Comparison of ENCODE assay signal across 34 cellular contexts in the genomic region with DNA sequence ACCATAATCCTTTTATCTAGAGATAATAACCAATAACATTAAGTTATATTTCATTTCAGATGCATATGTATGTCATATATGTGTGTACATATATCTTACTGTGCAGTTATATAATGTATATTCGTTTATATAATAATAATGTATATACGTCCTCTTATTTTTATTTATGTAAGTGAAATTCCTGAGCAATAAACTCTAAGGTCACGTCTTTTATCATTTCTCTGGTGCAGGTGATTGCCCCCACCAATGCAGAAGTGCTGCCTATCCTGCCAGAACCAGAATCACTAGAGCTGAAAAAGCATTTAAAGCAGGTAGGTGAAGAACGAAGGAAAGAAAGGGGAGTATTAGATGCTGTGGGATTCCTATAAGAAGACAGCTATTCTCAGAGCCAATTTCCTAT.
"Had no signal": no experiment of that assay in that cellular context is flagged by ENCODE, and none has a peak within 500 bp of the region (broad histone marks: within the 10 kb centered on the region; RNA-seq: fewer than 3 reads in every experiment).

No MANE protein-coding gene starts in this region.

- DNase-seq: Karpas-422, Kasumi-1, MG63, MM.1S, MV-4-11, NCI-H1048, NCI-H1092, NCI-H1092 treated with DMSO at 0.1 percent for 48 hours, NCI-H1105, NCI-H1105 treated with DMSO at 0.1 percent for 48 hours, NCI-H1417, NCI-H1417 treated with DMSO at 0.1 percent for 48 hours, NCI-H1436, NCI-H1436 treated with DMSO at 0.1 percent for 48 hours, NCI-H146, NCI-H1694, NCI-H1694 treated with DMSO at 0.1 percent for 48 hours, NCI-H187, NCI-H187 treated with DMSO at 0.1 percent for 48 hours, NCI-H1930, NCI-H2029, NCI-H2029 treated with DMSO at 0.1 percent for 48 hours, NCI-H2081, NCI-H2081 treated with DMSO at 0.1 percent for 48 hours, NCI-H2107, NCI-H2171, NCI-H2171 treated with DMSO at 0.1 percent for 48 hours, NCI-H2227 treated with DMSO at 0.1 percent for 48 hours, NCI-H226, NCI-H345, NCI-H446, NCI-H446 treated with DMSO at 0.1 percent for 48 hours, NCI-H510A, NCI-H510A treated with DMSO at 0.1 percent for 48 hours had no signal

- H3K4me3 ChIP-seq: MG63 had no signal

- H3K27me3 ChIP-seq: MG63 had no signal

- H3K9me3 ChIP-seq: MG63 had no signal
